In the genomic region with DNA sequence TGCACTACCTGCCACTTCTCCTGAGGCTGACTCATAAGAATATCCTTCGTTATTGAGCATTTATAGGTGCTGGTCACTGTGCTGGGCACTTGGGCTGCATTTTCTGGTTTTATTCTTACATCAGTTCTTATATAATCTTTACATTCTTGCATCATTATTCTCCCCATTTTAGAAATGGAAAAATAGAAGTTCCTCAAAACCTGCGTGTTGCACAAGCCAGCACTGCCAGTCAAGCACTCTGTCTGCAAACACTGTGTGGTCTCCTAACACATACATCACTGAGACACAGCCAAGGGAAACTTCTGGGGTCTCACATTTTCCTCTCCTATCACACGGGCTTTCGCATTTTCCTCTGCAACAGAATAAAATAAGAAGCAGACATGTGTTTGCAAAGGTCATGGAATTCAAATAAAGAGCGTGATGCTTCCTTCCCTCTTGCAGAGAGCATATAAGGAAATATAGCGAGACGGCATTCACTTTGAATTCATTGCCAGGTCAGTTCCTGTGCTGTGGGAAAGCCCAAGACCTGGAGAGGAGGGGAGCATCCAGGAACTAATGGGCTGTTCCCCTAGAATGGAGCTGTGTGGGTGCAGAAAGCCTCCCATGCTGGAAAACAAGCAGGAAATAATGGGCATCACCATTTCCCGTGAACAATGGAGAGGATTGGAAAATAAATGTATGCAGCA, we compare ENCODE assay signal across 24 cellular contexts.
DNase-seq lines count a peak whose midpoint lies in the region; ATAC-seq, FAIRE-seq and TF ChIP-seq lines count a peak whose summit lies in the region.
"Had no signal": no experiment of that assay in that cellular context is flagged by ENCODE, and none has a peak within 500 bp of the region (broad histone marks: within the 10 kb centered on the region; RNA-seq: fewer than 3 reads in every experiment).

No MANE protein-coding gene starts in this region.

- TF ChIP-seq CTCF in HL-60 (IDR thresholded peaks at IDR 0.05; ENCODE audit: insufficient read depth, low read length) (no peak), NB4 (IDR thresholded peaks at IDR 0.05; ENCODE audit: low read depth, low read length) (no peak), bronchial epithelial cell (IDR thresholded peaks at IDR 0.05; ENCODE audit: insufficient read depth, low read length, severe bottlenecking) (no peak)

- H3K4me3 ChIP-seq in HL-60 (replicated peaks; ENCODE audit: insufficient read depth, low read length) = no peak overlapping the region
- H3K4me3 ChIP-seq in NB4 (ENCODE audit: low read depth, low read length) = no peak overlapping the region
- no peak overlapping the region for H3K4me3 ChIP-seq in bronchial epithelial cell (ENCODE audit: low read depth, low read length)
- H3K4me3 ChIP-seq: BLaER1 had no signal

- TF ChIP-seq POLR2A in NB4 (IDR thresholded peaks at IDR 0.05; ENCODE audit: extremely low read depth, insufficient read length) = no peak

- DNase-seq in HL-60 (ENCODE audit: low read depth in 1 of 2, low spot score in 1 of 2) (peak; percentile 36 to 63), NB4 (ENCODE audit: low read depth) (peak; percentile 55), OCI-M1 (lab: John Stamatoyannopoulos, UW) (peak; percentile 19), bronchial epithelial cell (ENCODE audit: low read depth) (no peak), T1000 (lab: John Stamatoyannopoulos, UW) (no peak)
- no peak for DNase-seq in activated effector memory CD4-positive, alpha-beta T cell treated with anti-CD3 and anti-CD28 coated beads, Interleukin-2, amount 50 U/mL, for 16 hours
- DNase-seq: CD4-positive, alpha-beta memory T cell; COR-L47; DMS53; HCEC 1CT; NCI-H2029; NCI-H446 treated with DMSO at 0.1 percent for 48 hours; NCI-H526; NCI-H82; NK-92 treated with Interleukin-12 subunit alpha and Interleukin-12 subunit beta, amount 100 ng/mL, for 24 hours; PC-3; T-helper 17 cell had no signal

- H3K27me3 ChIP-seq in HL-60 (ENCODE audit: insufficient read depth, poor library complexity, severe bottlenecking) (peaks cover 2% of the 10 kb centered on the region), bronchial epithelial cell (ENCODE audit: control insufficient read depth, insufficient read depth, low read length) (no peaks in the 10 kb centered on the region)
- H3K27me3 ChIP-seq: BLaER1 had no signal

- FAIRE-seq in bronchial epithelial cell (lab: Jason Lieb, UNC) = peak; percentile 13
- FAIRE-seq: A204.1, H1 had no signal

- ATAC-seq in HG02938 (IDR thresholded peaks at IDR 0.05; ENCODE audit: unreplicated experiment) (no peak), GM18867 (IDR thresholded peaks at IDR 0.05; ENCODE audit: unreplicated experiment) (no peak)
- ATAC-seq: PC-3, Right ventricle myocardium inferior, T-helper 17 cell had no signal

- no peaks in the 10 kb centered on the region for H3K36me3 ChIP-seq in bronchial epithelial cell (ENCODE audit: control insufficient read depth, insufficient read depth, low read length)
- H3K36me3 ChIP-seq: BLaER1 had no signal

- H3K27ac ChIP-seq in HL-60 (replicated peaks) = peak overlapping the region; percentile 44
- H3K27ac ChIP-seq: BLaER1, KMS-11 had no signal

Comparison
In these comparisons a context has a peak if more than half of its experiments do, and no peak if none do; other contexts are left out.
1. DNase-seq: peak in HL-60 (2 of 2), NB4 (single experiment) and OCI-M1 (single experiment); none in bronchial epithelial cell (single experiment), T1000 (single experiment) and activated effector memory CD4-positive, alpha-beta T cell treated with anti-CD3 and anti-CD28 coated beads, Interleukin-2, amount 50 U/mL, for 16 hours (single experiment).